In the genomic region with DNA sequence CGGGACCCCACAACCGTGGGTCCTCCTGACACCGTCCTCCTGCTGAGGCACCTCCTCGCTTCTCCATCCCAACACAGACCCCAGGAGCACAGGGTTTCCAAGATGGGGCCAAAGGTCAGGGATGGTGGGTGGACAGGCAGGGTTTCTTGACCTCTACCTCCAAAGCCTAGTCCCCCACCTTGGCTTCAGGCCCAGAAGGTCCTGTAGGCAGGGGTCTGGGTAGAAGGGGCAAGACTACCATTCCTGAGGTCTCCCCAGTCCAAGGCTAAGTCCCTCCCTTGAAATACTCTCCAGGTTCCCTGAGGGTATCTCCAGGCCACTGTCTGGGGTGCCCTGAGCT, we compare ENCODE assay signal across 16 cellular contexts. TPM values are rescaled to one million over a fixed set of nuclear protein-coding genes. Genes with fewer than 3 reads are reported as not detected.
"Had no signal": no experiment of that assay in that cellular context is flagged by ENCODE, and none has a peak within 500 bp of the region (broad histone marks: within the 10 kb centered on the region; RNA-seq: fewer than 3 reads in every experiment).

No MANE protein-coding gene starts in this region.

- H3K4me3 ChIP-seq: gastrocnemius medialis, heart right ventricle, lung, skin epidermis, uterus had no signal

- DNase-seq: activated CD4-positive, alpha-beta T cell treated with anti-CD3 and anti-CD28 coated beads, Interleukin-2, amount 10 ng/mL, durations not matched to agents 24 days and 14 days; activated CD8-positive, alpha-beta T cell treated with anti-CD3 and anti-CD28 coated beads, Interleukin-2, amount 10 ng/mL, durations not matched to agents 7 days and 5 days; activated naive CD4-positive, alpha-beta T cell treated with anti-CD3 and anti-CD28 coated beads for 36 hours; erythroblast; retina; stimulated activated naive CD8-positive, alpha-beta T cell treated with anti-CD3 and anti-CD28 coated beads, Interleukin-15, amount 100 ng/mL, for 72 hours had no signal

- H3K4me3 Mint-ChIP-seq: activated CD4-positive, alpha-beta T cell treated with anti-CD3 and anti-CD28 coated beads, Interleukin-2, amount 10 ng/mL, durations not matched to agents 24 days and 14 days; activated CD8-positive, alpha-beta T cell treated with anti-CD3 and anti-CD28 coated beads, Interleukin-2, amount 10 ng/mL, durations not matched to agents 7 days and 5 days; activated naive CD4-positive, alpha-beta T cell treated with anti-CD3 and anti-CD28 coated beads for 36 hours; stimulated activated naive CD8-positive, alpha-beta T cell treated with anti-CD3 and anti-CD28 coated beads, Interleukin-15, amount 100 ng/mL, for 72 hours; T-helper 17 cell; WTC11 had no signal

- H3K27ac ChIP-seq: gastrocnemius medialis, heart right ventricle, uterus had no signal

- H3K9me3 ChIP-seq: gastrocnemius medialis, heart right ventricle, uterus had no signal

- H3K36me3 ChIP-seq: gastrocnemius medialis, heart right ventricle, uterus had no signal

- H3K27ac Mint-ChIP-seq: activated CD4-positive, alpha-beta T cell treated with anti-CD3 and anti-CD28 coated beads, Interleukin-2, amount 10 ng/mL, durations not matched to agents 24 days and 14 days; activated CD8-positive, alpha-beta T cell treated with anti-CD3 and anti-CD28 coated beads, Interleukin-2, amount 10 ng/mL, durations not matched to agents 7 days and 5 days; activated naive CD4-positive, alpha-beta T cell treated with anti-CD3 and anti-CD28 coated beads for 36 hours; stimulated activated naive CD8-positive, alpha-beta T cell treated with anti-CD3 and anti-CD28 coated beads, Interleukin-15, amount 100 ng/mL, for 72 hours; T-helper 17 cell; WTC11 had no signal

- ATAC-seq: activated CD8-positive, alpha-beta T cell treated with anti-CD3 and anti-CD28 coated beads, Interleukin-2, amount 10 ng/mL, durations not matched to agents 7 days and 5 days; gastrocnemius medialis; heart right ventricle; left colon; T-helper 17 cell; WTC11 had no signal

- H3K36me3 Mint-ChIP-seq: WTC11 had no signal

- H3K9me3 Mint-ChIP-seq: activated CD4-positive, alpha-beta T cell treated with anti-CD3 and anti-CD28 coated beads, Interleukin-2, amount 10 ng/mL, durations not matched to agents 24 days and 14 days; activated naive CD4-positive, alpha-beta T cell treated with anti-CD3 and anti-CD28 coated beads for 36 hours; stimulated activated naive CD8-positive, alpha-beta T cell treated with anti-CD3 and anti-CD28 coated beads, Interleukin-15, amount 100 ng/mL, for 72 hours; WTC11 had no signal

- FAIRE-seq: astrocyte, bronchial epithelial cell had no signal

RNA-seq across cellular contexts. Expression of gene CYP26B1, which starts 7.1 kb away (rescaled TPM):
- total RNA-seq: activated CD4-positive, alpha-beta T cell treated with anti-CD3 and anti-CD28 coated beads, Interleukin-2, amount 10 ng/mL, durations not matched to agents 24 days and 14 days; activated CD8-positive, alpha-beta T cell treated with anti-CD3 and anti-CD28 coated beads, Interleukin-2, amount 10 ng/mL, durations not matched to agents 7 days and 5 days; activated naive CD4-positive, alpha-beta T cell treated with anti-CD3 and anti-CD28 coated beads for 36 hours; T-helper 17 cell had no signal
